ENCODE assay signal across 19 cellular contexts in the genomic region with DNA sequence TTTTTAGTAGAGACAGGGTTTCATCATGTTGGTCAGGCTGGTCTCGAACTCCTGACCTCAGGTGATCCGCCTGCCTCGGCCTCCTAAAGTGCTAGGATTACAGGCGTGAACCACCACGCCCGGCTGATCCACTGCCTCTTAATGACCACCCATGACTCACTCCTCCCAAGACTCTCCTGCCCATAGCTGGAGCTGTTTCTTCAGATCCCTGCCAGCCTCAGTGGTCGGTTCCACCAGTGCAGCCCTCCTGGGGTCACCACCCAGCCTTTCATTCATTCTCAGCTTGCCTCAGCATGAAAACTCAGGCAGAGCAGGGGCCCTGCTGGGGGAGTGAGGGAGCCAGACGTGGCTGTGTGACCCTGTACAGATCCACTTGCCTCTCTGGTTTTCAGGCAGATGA. TPM values are rescaled to one million over a fixed set of nuclear protein-coding genes. Genes with fewer than 3 reads are reported as not detected.
A peak's percentile ranks its signal among the peaks of the same experiment; 100 is the strongest.
DNase-seq lines count a peak whose midpoint lies in the region.
"Had no signal": no experiment of that assay in that cellular context is flagged by ENCODE, and none has a peak within 500 bp of the region (broad histone marks: within the 10 kb centered on the region; RNA-seq: fewer than 3 reads in every experiment).

No MANE protein-coding gene starts in this region.

- DNase-seq in ACHN (peak; percentile 18), ELR (ENCODE audit: low read depth) (peak; percentile 38), RPMI7951 (ENCODE audit: low read depth) (peak; percentile 33), kidney tubule cell (ENCODE audit: low spot score) (peak; percentile 44), NCI-H2081 (lab: John Stamatoyannopoulos, UW) (no peak)
- no peak for DNase-seq in activated T-cell treated with anti-CD3 and anti-CD28 coated beads, Interleukin-2, amount 50 U/mL, for 48 hours
- no peak for DNase-seq in activated naive CD4-positive, alpha-beta T cell treated with anti-CD3 and anti-CD28 coated beads, Interleukin-2, amount 10 ng/mL, durations not matched to agents 7 days and 5 days
- no peak for DNase-seq in stimulated activated CD4-positive, alpha-beta T cell treated with anti-CD3 and anti-CD28 coated beads, Interleukin-15, amount 100 ng/mL, for 24 hours
- DNase-seq: 8988T; H7; KG1; NCI-H2029 treated with DMSO at 0.1 percent for 48 hours; NCI-H2171; NCI-H524; NK-92 treated with Interleukin-12 subunit alpha and Interleukin-12 subunit beta, amount 100 ng/mL, for 24 hours; SJCRH30; T-helper 1 cell had no signal

- H3K4me3 Mint-ChIP-seq in activated naive CD4-positive, alpha-beta T cell treated with anti-CD3 and anti-CD28 coated beads, Interleukin-2, amount 10 ng/mL, durations not matched to agents 7 days and 5 days = no peak overlapping the region

- CTCF ChIA-PET in activated naive CD4-positive, alpha-beta T cell treated with anti-CD3 and anti-CD28 coated beads, Interleukin-2, amount 10 ng/mL, durations not matched to agents 7 days and 5 days (lab: Charles Lee) = interaction anchor here (0.6 kb wide), 1 partner anchor 268 kb away, joined by 3 read pairs; no protein-coding TSS in a partner anchor

- no peaks in the 10 kb centered on the region for H3K27me3 Mint-ChIP-seq in activated naive CD4-positive, alpha-beta T cell treated with anti-CD3 and anti-CD28 coated beads, Interleukin-2, amount 10 ng/mL, durations not matched to agents 7 days and 5 days

- no peaks in the 10 kb centered on the region for H3K4me1 Mint-ChIP-seq in activated naive CD4-positive, alpha-beta T cell treated with anti-CD3 and anti-CD28 coated beads, Interleukin-2, amount 10 ng/mL, durations not matched to agents 7 days and 5 days

- in situ Hi-C loops in ACHN (cut with HindIII; ENCODE audit: low pct_ligation_motif_present, low pct_unique_long_range_greater_than_20kb, low sequenced_read_pairs) = no loop called here

- no peaks in the 10 kb centered on the region for H3K9me3 Mint-ChIP-seq in activated naive CD4-positive, alpha-beta T cell treated with anti-CD3 and anti-CD28 coated beads, Interleukin-2, amount 10 ng/mL, durations not matched to agents 7 days and 5 days

- H3K27ac Mint-ChIP-seq in activated naive CD4-positive, alpha-beta T cell treated with anti-CD3 and anti-CD28 coated beads, Interleukin-2, amount 10 ng/mL, durations not matched to agents 7 days and 5 days = no peak overlapping the region

- no peaks in the 10 kb centered on the region for H3K36me3 Mint-ChIP-seq in activated naive CD4-positive, alpha-beta T cell treated with anti-CD3 and anti-CD28 coated beads, Interleukin-2, amount 10 ng/mL, durations not matched to agents 7 days and 5 days

RNA-seq across cellular contexts. Expression of gene KCNIP3, which starts 12.5 kb away (rescaled TPM):
- total RNA-seq in RPMI7951 (2014; rRNA removed; shearing (Covaris generic)) = 4.1 and 10.8 TPM in 2 replicates
- total RNA-seq: G401, SJCRH30 had no signal

RNA-seq across cellular contexts. Expression of gene PROM2, which starts 35.4 kb away (rescaled TPM):
- 1.8 and 2.4 TPM in 2 replicates for total RNA-seq in RPMI7951 (2014; rRNA removed; shearing (Covaris generic))
- total RNA-seq: HT1080 had no signal

Comparison
In these comparisons a context has a peak if more than half of its experiments do, and no peak if none do; other contexts are left out.
1. DNase-seq: peak in ACHN (single experiment), ELR (single experiment), RPMI7951 (single experiment) and kidney tubule cell (single experiment); none in activated T-cell treated with anti-CD3 and anti-CD28 coated beads, Interleukin-2, amount 50 U/mL, for 48 hours (0 of 2), activated naive CD4-positive, alpha-beta T cell treated with anti-CD3 and anti-CD28 coated beads, Interleukin-2, amount 10 ng/mL, durations not matched to agents 7 days and 5 days (single experiment), NCI-H2081 (0 of 2) and stimulated activated CD4-positive, alpha-beta T cell treated with anti-CD3 and anti-CD28 coated beads, Interleukin-15, amount 100 ng/mL, for 24 hours (single experiment).